15 cellular contexts compared by ENCODE assay signal in genomic region chr18:48442761-48443160, GRCh38. TPM values are rescaled to one million over a fixed set of nuclear protein-coding genes. Genes with fewer than 3 reads are reported as not detected.
DNase-seq lines count a peak whose midpoint lies in the region; ATAC-seq and TF ChIP-seq lines count a peak whose summit lies in the region.
"Had no signal": no experiment of that assay in that cellular context is flagged by ENCODE, and none has a peak within 500 bp of the region (broad histone marks: within the 10 kb centered on the region; RNA-seq: fewer than 3 reads in every experiment).

No MANE protein-coding gene starts in this region.

- H3K79me2 ChIP-seq in smooth muscle cell (ENCODE audit: low read depth): no peaks in the 10 kb centered on the region

- CTCF ChIA-PET in HEK293 (lab: Yijun Ruan, JAX): interaction anchor here (0.7 to 9.4 kb wide), 5 partner anchors 20 to 414 kb away, joined by 3 to 206 read pairs (median 4); no protein-coding TSS in a partner anchor

- no peak overlapping the region for H3K4me2 ChIP-seq in smooth muscle cell

- H3K36me3 ChIP-seq in HEK293 (ENCODE audit: control insufficient read depth in 2 of 2, insufficient read depth in 1 of 2, low read length in 2 of 2): no peaks in the 10 kb centered on the region
- H3K36me3 ChIP-seq in smooth muscle cell (ENCODE audit: low read depth): no peaks in the 10 kb centered on the region
- H3K36me3 ChIP-seq: MG63, SJCRH30 had no signal

- no peaks in the 10 kb centered on the region for H3K9me3 ChIP-seq in HEK293 (ENCODE audit: control insufficient read depth, insufficient read depth, low read depth, low read length)
- H3K9me3 ChIP-seq in smooth muscle cell (replicated peaks; ENCODE audit: low read depth): no peaks in the 10 kb centered on the region
- H3K9me3 ChIP-seq: MG63, SJCRH30 had no signal

- no peaks in the 10 kb centered on the region for H4K20me1 ChIP-seq in smooth muscle cell (ENCODE audit: low read depth)

- H3K4me1 ChIP-seq in HEK293 (ENCODE audit: control insufficient read depth, insufficient read depth, low read length) (no peaks in the 10 kb centered on the region; the same call in 1 of the 2 replicates), foreskin keratinocyte (no peaks in the 10 kb centered on the region), smooth muscle cell (ENCODE audit: low read depth) (no peaks in the 10 kb centered on the region)
- H3K4me1 ChIP-seq: SJCRH30 had no signal

- no peak overlapping the region for H2AFZ ChIP-seq in smooth muscle cell (ENCODE audit: low read depth)

- DNase-seq in amniotic epithelial cell (ENCODE audit: low read depth): peak; percentile 74
- DNase-seq in foreskin keratinocyte: no peak
- DNase-seq in stromal cell of bone marrow (ENCODE audit: low read depth): peak; percentile 59
- no peak for DNase-seq in smooth muscle cell (lab: John Stamatoyannopoulos, UW; ENCODE audit: unreplicated experiment)
- DNase-seq in MV-4-11 (lab: John Stamatoyannopoulos, UW): no peak
- no peak for DNase-seq in OCI-M1 (lab: John Stamatoyannopoulos, UW)
- DNase-seq: H7, KG1, MG63, NCI-H1105, NCI-H1930, NCI-H510A, SJCRH30 had no signal

- POLR2A ChIA-PET in HEK293 (lab: Yijun Ruan, JAX): no interaction called here

- peak; percentile 43 for ATAC-seq in foreskin keratinocyte

- WGBS in smooth muscle cell (ENCODE audit: low lambda C conversion rate): 54% methylated on average over 2 of the region's 2 CpGs

- no peaks in the 10 kb centered on the region for H3F3A ChIP-seq in smooth muscle cell (ENCODE audit: low read depth)

- H3K27me3 ChIP-seq in foreskin keratinocyte (peaks cover 75% of the 10 kb centered on the region), smooth muscle cell (ENCODE audit: low read depth) (peaks cover 12% of the 10 kb centered on the region)
- H3K27me3 ChIP-seq: MG63, SJCRH30 had no signal

- no peak overlapping the region for H3K27ac ChIP-seq in HEK293 (ENCODE audit: extremely low read depth, low read depth, low read length)
- H3K27ac ChIP-seq in foreskin keratinocyte: no peak overlapping the region
- no peak overlapping the region for H3K27ac ChIP-seq in smooth muscle cell (ENCODE audit: low read depth)
- H3K27ac ChIP-seq: C4-2B, SJCRH30 had no signal

- H3K4me3 ChIP-seq in HEK293 (ENCODE audit: low read depth, low read length) (no peak overlapping the region), smooth muscle cell (no peak overlapping the region)
- H3K4me3 ChIP-seq: MG63, SJCRH30 had no signal

- H3K9ac ChIP-seq in smooth muscle cell (ENCODE audit: low read depth): no peak overlapping the region

- no peak for TF ChIP-seq CTCF in HEK293 (tag by site-specific recombination; IDR thresholded peaks at IDR 0.05)
- TF ChIP-seq CTCF in foreskin keratinocyte (conservative IDR thresholded peaks at IDR 0.05): no peak
- no peak for TF ChIP-seq CTCF in smooth muscle cell (IDR thresholded peaks at IDR 0.05; ENCODE audit: borderline replicate concordance, insufficient read depth, poor library complexity, severe bottlenecking)

TF ChIP-seq in HEK293, 187 proteins besides CTCF, POLR2A, EP300 and RAD21:
- TF ChIP-seq ZNF398 (tag by site-specific recombination; IDR thresholded peaks at IDR 0.05) (0 out of 2 replicates have a peak, but pooled peaks have one; percentile 9), PRDM1 (tag by site-specific recombination; IDR thresholded peaks at IDR 0.05) (peak; percentile 14; the same call in 1 of the 2 replicates), ZNF211 (tag by site-specific recombination; IDR thresholded peaks at IDR 0.05; ENCODE audit: low read depth) (no peak)
TF ChIP-seq in HEK293: peak in this region for 2.

RNA-seq across cellular contexts. Expression of gene ZBTB7C, which starts 33.6 kb away (rescaled TPM):
- total RNA-seq in foreskin keratinocyte (under 0.01 and 0.07 TPM in 2 replicates), smooth muscle cell (0.45 and 0.63 TPM in 2 replicates)
- polyA plus RNA-seq in foreskin keratinocyte (0.02 TPM in 2 replicates), smooth muscle cell (0.48 TPM in 1 of 2 replicates, not detected in the other)
- total RNA-seq: SJCRH30 had no signal

Comparison
In these comparisons a context has a peak if more than half of its experiments do, and no peak if none do; other contexts are left out.
1. DNase-seq: peak in amniotic epithelial cell (single experiment) and stromal cell of bone marrow (single experiment); none in foreskin keratinocyte (0 of 2), smooth muscle cell (single experiment), MV-4-11 (single experiment) and OCI-M1 (single experiment).